Comparison of ENCODE assay signal across 9 cellular contexts in genomic region chr16:56192971-56193936, GRCh38. TPM values are rescaled to one million over a fixed set of nuclear protein-coding genes. Genes with fewer than 3 reads are reported as not detected.
DNase-seq lines count a peak whose midpoint lies in the region; ATAC-seq, FAIRE-seq and TF ChIP-seq lines count a peak whose summit lies in the region.
"Had no signal": no experiment of that assay in that cellular context is flagged by ENCODE, and none has a peak within 500 bp of the region (broad histone marks: within the 10 kb centered on the region; RNA-seq: fewer than 3 reads in every experiment).

No MANE protein-coding gene starts in this region.

- FAIRE-seq in RCC 7860 (lab: Jason Lieb, UNC): no peak

- no peaks in the 10 kb centered on the region for H3K9me3 ChIP-seq in CD4-positive, CD25-positive, alpha-beta regulatory T cell (ENCODE audit: control insufficient read depth in 2 of 2, low read length in 2 of 2)
- no peaks in the 10 kb centered on the region for H3K9me3 ChIP-seq in Peyer's patch
- H3K9me3 ChIP-seq: vagina had no signal

- H3K4me1 Mint-ChIP-seq in CD4-positive, CD25-positive, alpha-beta regulatory T cell: peaks cover 5 to 32% (median 14%) of the 10 kb centered on the region in 4 donors
- peaks cover 15 to 40% (median 26%) of the 10 kb centered on the region in 4 donors for H3K4me1 Mint-ChIP-seq in naive thymus-derived CD8-positive, alpha-beta T cell

- H3K4me3 ChIP-seq in CD4-positive, CD25-positive, alpha-beta regulatory T cell (ENCODE audit: low read depth, low read length): no peak overlapping the region
- peak overlapping the region in 2 of 4 donors; percentile 60 to 75 for H3K4me3 ChIP-seq in Peyer's patch

- ATAC-seq in CD4-positive, CD25-positive, alpha-beta regulatory T cell (ENCODE audit: low read depth in 2 of 2): no peak
- ATAC-seq in naive thymus-derived CD8-positive, alpha-beta T cell: no peak

- peaks cover 74% of the 10 kb centered on the region for H3K27me3 Mint-ChIP-seq in CD4-positive, CD25-positive, alpha-beta regulatory T cell
- peaks cover 18 to 68% (median 41%) of the 10 kb centered on the region in 5 donors for H3K27me3 Mint-ChIP-seq in naive thymus-derived CD8-positive, alpha-beta T cell

- no peak for DNase-seq in CD4-positive, CD25-positive, alpha-beta regulatory T cell
- DNase-seq in EH (ENCODE audit: low read depth) (peak; percentile 40), Peyer's patch (no peak), RCC 7860 (ENCODE audit: low spot score) (no peak), 8988T (no peak)
- no peak for DNase-seq in naive thymus-derived CD8-positive, alpha-beta T cell

- TF ChIP-seq POLR2A in Peyer's patch (IDR thresholded peaks at IDR 0.05): no peak

- H3K4me3 Mint-ChIP-seq in CD4-positive, CD25-positive, alpha-beta regulatory T cell: peak overlapping the region; percentile 49 to 82 (median 74)
- H3K4me3 Mint-ChIP-seq in naive thymus-derived CD8-positive, alpha-beta T cell: peak overlapping the region; percentile 63 to 80 (median 74)

- POLR2A ChIA-PET in naive thymus-derived CD8-positive, alpha-beta T cell (lab: Charles Lee): interaction anchor here (1.6 kb wide), 1 partner anchor 9 kb away, joined by 3 read pairs; no protein-coding TSS in a partner anchor

- peaks cover 53% of the 10 kb centered on the region for H3K27me3 ChIP-seq in CD4-positive, CD25-positive, alpha-beta regulatory T cell (ENCODE audit: control insufficient read depth, insufficient read depth, low read length)
- no peaks in the 10 kb centered on the region for H3K27me3 ChIP-seq in Peyer's patch
- H3K27me3 ChIP-seq: vagina had no signal

- no peaks in the 10 kb centered on the region for H3K36me3 Mint-ChIP-seq in CD4-positive, CD25-positive, alpha-beta regulatory T cell
- H3K36me3 Mint-ChIP-seq in naive thymus-derived CD8-positive, alpha-beta T cell: peaks cover 0 to 3% (median 0%) of the 10 kb centered on the region in 3 donors

- H3K27ac Mint-ChIP-seq in CD4-positive, CD25-positive, alpha-beta regulatory T cell: no peak overlapping the region
- no peak overlapping the region for H3K27ac Mint-ChIP-seq in naive thymus-derived CD8-positive, alpha-beta T cell

- H3K36me3 ChIP-seq in CD4-positive, CD25-positive, alpha-beta regulatory T cell (ENCODE audit: control insufficient read depth, insufficient read depth, low read length): no peaks in the 10 kb centered on the region
- no peaks in the 10 kb centered on the region for H3K36me3 ChIP-seq in Peyer's patch
- H3K36me3 ChIP-seq: vagina had no signal

- TF ChIP-seq CTCF in Peyer's patch (IDR thresholded peaks at IDR 0.05): no peak

- no peak overlapping the region for H3K27ac ChIP-seq in CD4-positive, CD25-positive, alpha-beta regulatory T cell (ENCODE audit: insufficient read depth, low read length, poor library complexity, severe bottlenecking)
- H3K27ac ChIP-seq in angular gyrus (ENCODE audit: low read depth, low read length) (peak overlapping the region; percentile 81), Peyer's patch (no peak overlapping the region)
- H3K27ac ChIP-seq: vagina had no signal

- H3K9me3 Mint-ChIP-seq in CD4-positive, CD25-positive, alpha-beta regulatory T cell: peaks cover 0 to 2% (median 0%) of the 10 kb centered on the region in 7 donors
- peaks cover 0 to 2% (median 0%) of the 10 kb centered on the region in 9 donors for H3K9me3 Mint-ChIP-seq in naive thymus-derived CD8-positive, alpha-beta T cell

- H3K4me1 ChIP-seq in CD4-positive, CD25-positive, alpha-beta regulatory T cell (ENCODE audit: control insufficient read depth, insufficient read depth, low read length, poor library complexity, severe bottlenecking): peaks cover 22% of the 10 kb centered on the region
- H3K4me1 ChIP-seq in Peyer's patch: peaks cover 0 to 24% (median 14%) of the 10 kb centered on the region in 4 donors

RNA-seq across cellular contexts. Expression of gene GNAO1, which starts 2.0 kb away (rescaled TPM):
- total RNA-seq in CD4-positive, CD25-positive, alpha-beta regulatory T cell: 3.0 TPM
- not detected for polyA plus RNA-seq in CD4-positive, CD25-positive, alpha-beta regulatory T cell
- under 1 TPM; 0.65 to 0.85 TPM for total RNA-seq in naive thymus-derived CD8-positive, alpha-beta T cell
- under 1 TPM in 1 of 3 donors, not detected in 2; 0.62 TPM for polyA plus RNA-seq in naive thymus-derived CD8-positive, alpha-beta T cell
- 10 to 100 TPM in 1 of 4 donors, 1 to 10 TPM in 3; 6.3 to 39.6 (median 7.3) TPM for total RNA-seq in Peyer's patch
- total RNA-seq: dermis microvascular lymphatic vessel endothelial cell had no signal
